In genomic region chr4:6414578-6414977, GRCh38 we compare ENCODE assay signal across 9 cellular contexts. TPM values are rescaled to one million over a fixed set of nuclear protein-coding genes. Genes with fewer than 3 reads are reported as not detected.
"Had no signal": no experiment of that assay in that cellular context is flagged by ENCODE, and none has a peak within 500 bp of the region (broad histone marks: within the 10 kb centered on the region; RNA-seq: fewer than 3 reads in every experiment).

No MANE protein-coding gene starts in this region.

- H3K27ac Mint-ChIP-seq: H9, IgD-negative memory B cell had no signal

- H3K36me3 Mint-ChIP-seq: IgD-negative memory B cell had no signal

- DNase-seq: GM23248, GOT3, H9, HCEC 1CT, KBM-7 had no signal

- H3K9ac ChIP-seq: GM23248 had no signal

- FAIRE-seq: H54, HepG2 had no signal

- H2AFZ ChIP-seq: GM23248 had no signal

- H3K4me1 Mint-ChIP-seq: IgD-negative memory B cell had no signal

- ATAC-seq: HepG2 had no signal

- H3K4me3 ChIP-seq: GM23248 had no signal

- H3K9me3 Mint-ChIP-seq: H9 had no signal

- H3K4me3 Mint-ChIP-seq: H9, IgD-negative memory B cell had no signal

- H3K27ac ChIP-seq: GM23248, HL-60 had no signal

RNA-seq across cellular contexts. Expression of gene PPP2R2C, which starts 57.8 kb away (rescaled TPM):
- total RNA-seq: GM23248 had no signal
- polyA plus RNA-seq: GM23248, IgD-negative memory B cell had no signal
